1 cellular context compared by ENCODE assay signal in the genomic region with DNA sequence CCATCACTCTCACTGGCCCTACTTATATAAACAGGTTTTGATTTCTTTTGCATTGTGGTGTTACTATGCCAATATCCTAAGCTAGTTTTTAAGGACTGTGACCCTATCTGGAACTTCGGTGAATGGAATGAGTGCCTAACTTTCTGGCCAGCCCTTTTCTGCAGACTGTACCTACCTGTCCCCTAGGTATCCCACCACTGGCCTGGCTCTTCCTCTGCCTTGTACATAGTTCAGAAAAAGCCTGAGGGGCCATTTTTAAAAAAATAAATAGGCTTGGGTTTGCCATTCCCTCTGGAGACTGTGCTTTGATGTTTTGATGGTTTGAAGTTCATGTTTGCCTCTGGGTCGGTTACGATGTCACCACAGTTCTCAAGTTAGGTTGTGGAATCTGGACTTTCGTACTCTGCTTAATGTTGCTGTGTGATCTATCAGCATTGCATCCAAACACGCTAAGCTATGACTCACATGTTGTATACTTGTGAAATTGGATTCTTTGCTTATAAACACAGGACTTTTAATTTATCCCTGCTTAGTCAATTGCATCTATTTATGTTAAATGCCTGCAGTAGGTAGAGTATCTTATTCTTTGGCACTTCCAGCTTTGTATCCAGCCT.
TF ChIP-seq lines count a peak whose summit lies in the region.

No MANE protein-coding gene starts in this region.

TF ChIP-seq in HepG2, 621 proteins besides CTCF, POLR2A, EP300 and RAD21 (continued from another document and continues in another):
- TF ChIP-seq, protein P1, sequence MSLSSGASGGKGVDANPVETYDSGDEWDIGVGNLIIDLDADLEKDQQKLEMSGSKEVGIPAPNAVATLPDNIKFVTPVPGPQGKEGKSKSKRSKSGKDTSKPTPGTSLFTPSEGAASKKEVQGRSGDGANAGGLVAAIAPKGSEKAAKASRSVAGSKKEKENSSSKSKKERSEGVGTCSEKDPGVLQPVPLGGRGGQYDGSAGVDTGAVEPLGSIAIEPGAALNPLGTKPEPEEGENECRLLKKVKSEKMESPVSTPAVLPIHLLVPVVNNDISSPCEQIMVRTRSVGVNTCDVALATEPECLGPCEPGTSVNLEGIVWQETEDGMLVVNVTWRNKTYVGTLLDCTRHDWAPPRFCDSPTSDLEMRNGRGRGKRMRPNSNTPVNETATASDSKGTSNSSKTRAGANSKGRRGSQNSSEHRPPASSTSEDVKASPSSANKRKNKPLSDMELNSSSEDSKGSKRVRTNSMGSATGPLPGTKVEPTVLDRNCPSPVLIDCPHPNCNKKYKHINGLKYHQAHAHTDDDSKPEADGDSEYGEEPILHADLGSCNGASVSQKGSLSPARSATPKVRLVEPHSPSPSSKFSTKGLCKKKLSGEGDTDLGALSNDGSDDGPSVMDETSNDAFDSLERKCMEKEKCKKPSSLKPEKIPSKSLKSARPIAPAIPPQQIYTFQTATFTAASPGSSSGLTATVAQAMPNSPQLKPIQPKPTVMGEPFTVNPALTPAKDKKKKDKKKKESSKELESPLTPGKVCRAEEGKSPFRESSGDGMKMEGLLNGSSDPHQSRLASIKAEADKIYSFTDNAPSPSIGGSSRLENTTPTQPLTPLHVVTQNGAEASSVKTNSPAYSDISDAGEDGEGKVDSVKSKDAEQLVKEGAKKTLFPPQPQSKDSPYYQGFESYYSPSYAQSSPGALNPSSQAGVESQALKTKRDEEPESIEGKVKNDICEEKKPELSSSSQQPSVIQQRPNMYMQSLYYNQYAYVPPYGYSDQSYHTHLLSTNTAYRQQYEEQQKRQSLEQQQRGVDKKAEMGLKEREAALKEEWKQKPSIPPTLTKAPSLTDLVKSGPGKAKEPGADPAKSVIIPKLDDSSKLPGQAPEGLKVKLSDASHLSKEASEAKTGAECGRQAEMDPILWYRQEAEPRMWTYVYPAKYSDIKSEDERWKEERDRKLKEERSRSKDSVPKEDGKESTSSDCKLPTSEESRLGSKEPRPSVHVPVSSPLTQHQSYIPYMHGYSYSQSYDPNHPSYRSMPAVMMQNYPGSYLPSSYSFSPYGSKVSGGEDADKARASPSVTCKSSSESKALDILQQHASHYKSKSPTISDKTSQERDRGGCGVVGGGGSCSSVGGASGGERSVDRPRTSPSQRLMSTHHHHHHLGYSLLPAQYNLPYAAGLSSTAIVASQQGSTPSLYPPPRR (CRISPR knock-in tag; IDR thresholded peaks at IDR 0.05; ENCODE audit: borderline replicate concordance) = peak; percentile 79; the same call in 1 of the 2 replicates
- TF ChIP-seq, protein P2, sequence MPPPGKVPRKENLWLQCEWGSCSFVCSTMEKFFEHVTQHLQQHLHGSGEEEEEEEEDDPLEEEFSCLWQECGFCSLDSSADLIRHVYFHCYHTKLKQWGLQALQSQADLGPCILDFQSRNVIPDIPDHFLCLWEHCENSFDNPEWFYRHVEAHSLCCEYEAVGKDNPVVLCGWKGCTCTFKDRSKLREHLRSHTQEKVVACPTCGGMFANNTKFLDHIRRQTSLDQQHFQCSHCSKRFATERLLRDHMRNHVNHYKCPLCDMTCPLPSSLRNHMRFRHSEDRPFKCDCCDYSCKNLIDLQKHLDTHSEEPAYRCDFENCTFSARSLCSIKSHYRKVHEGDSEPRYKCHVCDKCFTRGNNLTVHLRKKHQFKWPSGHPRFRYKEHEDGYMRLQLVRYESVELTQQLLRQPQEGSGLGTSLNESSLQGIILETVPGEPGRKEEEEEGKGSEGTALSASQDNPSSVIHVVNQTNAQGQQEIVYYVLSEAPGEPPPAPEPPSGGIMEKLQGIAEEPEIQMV (CRISPR knock-in tag; IDR thresholded peaks at IDR 0.05; ENCODE audit: low read depth) = no peak
- 0 out of 2 replicates have a peak, but pooled peaks have one; percentile 40 for TF ChIP-seq KLF12 (CRISPR knock-in tag; IDR thresholded peaks at IDR 0.05; ENCODE audit: borderline replicate concordance)
- TF ChIP-seq NFRKB (IDR thresholded peaks at IDR 0.05) = no peak
- peak; percentile 86 for TF ChIP-seq TCF7L2 (IDR thresholded peaks at IDR 0.05; ENCODE audit: low read depth, low read length)
- TF ChIP-seq ZNF530 (CRISPR knock-in tag; IDR thresholded peaks at IDR 0.05; ENCODE audit: low read depth) = no peak
- TF ChIP-seq NCOA2 (CRISPR knock-in tag; IDR thresholded peaks at IDR 0.05) = peak; percentile 95
- TF ChIP-seq, protein P3, sequence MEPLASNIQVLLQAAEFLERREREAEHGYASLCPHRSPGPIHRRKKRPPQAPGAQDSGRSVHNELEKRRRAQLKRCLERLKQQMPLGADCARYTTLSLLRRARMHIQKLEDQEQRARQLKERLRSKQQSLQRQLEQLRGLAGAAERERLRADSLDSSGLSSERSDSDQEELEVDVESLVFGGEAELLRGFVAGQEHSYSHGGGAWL (CRISPR knock-in tag; IDR thresholded peaks at IDR 0.05) = no peak
- no peak for TF ChIP-seq KAT2B (IDR thresholded peaks at IDR 0.05; ENCODE audit: borderline replicate concordance, low read depth, low read length)
- TF ChIP-seq POLR2G (IDR thresholded peaks at IDR 0.05; ENCODE audit: low read depth, low read length) = peak; percentile 39; the same call in 1 of the 2 replicates
- no peak for TF ChIP-seq ZNF337 (CRISPR knock-in tag; IDR thresholded peaks at IDR 0.05; ENCODE audit: borderline replicate concordance, low read depth)
- TF ChIP-seq GPN1 (CRISPR knock-in tag; IDR thresholded peaks at IDR 0.05; ENCODE audit: borderline replicate concordance) = no peak
- no peak for TF ChIP-seq MTA3 (CRISPR knock-in tag; IDR thresholded peaks at IDR 0.05)
- peak; percentile 93 for TF ChIP-seq JUN (CRISPR knock-in tag; IDR thresholded peaks at IDR 0.05)
- TF ChIP-seq, protein P4, sequence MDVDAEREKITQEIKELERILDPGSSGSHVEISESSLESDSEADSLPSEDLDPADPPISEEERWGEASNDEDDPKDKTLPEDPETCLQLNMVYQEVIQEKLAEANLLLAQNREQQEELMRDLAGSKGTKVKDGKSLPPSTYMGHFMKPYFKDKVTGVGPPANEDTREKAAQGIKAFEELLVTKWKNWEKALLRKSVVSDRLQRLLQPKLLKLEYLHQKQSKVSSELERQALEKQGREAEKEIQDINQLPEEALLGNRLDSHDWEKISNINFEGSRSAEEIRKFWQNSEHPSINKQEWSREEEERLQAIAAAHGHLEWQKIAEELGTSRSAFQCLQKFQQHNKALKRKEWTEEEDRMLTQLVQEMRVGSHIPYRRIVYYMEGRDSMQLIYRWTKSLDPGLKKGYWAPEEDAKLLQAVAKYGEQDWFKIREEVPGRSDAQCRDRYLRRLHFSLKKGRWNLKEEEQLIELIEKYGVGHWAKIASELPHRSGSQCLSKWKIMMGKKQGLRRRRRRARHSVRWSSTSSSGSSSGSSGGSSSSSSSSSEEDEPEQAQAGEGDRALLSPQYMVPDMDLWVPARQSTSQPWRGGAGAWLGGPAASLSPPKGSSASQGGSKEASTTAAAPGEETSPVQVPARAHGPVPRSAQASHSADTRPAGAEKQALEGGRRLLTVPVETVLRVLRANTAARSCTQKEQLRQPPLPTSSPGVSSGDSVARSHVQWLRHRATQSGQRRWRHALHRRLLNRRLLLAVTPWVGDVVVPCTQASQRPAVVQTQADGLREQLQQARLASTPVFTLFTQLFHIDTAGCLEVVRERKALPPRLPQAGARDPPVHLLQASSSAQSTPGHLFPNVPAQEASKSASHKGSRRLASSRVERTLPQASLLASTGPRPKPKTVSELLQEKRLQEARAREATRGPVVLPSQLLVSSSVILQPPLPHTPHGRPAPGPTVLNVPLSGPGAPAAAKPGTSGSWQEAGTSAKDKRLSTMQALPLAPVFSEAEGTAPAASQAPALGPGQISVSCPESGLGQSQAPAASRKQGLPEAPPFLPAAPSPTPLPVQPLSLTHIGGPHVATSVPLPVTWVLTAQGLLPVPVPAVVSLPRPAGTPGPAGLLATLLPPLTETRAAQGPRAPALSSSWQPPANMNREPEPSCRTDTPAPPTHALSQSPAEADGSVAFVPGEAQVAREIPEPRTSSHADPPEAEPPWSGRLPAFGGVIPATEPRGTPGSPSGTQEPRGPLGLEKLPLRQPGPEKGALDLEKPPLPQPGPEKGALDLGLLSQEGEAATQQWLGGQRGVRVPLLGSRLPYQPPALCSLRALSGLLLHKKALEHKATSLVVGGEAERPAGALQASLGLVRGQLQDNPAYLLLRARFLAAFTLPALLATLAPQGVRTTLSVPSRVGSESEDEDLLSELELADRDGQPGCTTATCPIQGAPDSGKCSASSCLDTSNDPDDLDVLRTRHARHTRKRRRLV (CRISPR knock-in tag; IDR thresholded peaks at IDR 0.05) = no peak
- TF ChIP-seq ZNF577 (CRISPR knock-in tag; IDR thresholded peaks at IDR 0.05; ENCODE audit: borderline replicate concordance, low read depth) = no peak
- TF ChIP-seq PAWR (CRISPR knock-in tag; IDR thresholded peaks at IDR 0.05; ENCODE audit: borderline replicate concordance) = no peak
- no peak for TF ChIP-seq CHD4 (IDR thresholded peaks at IDR 0.05; ENCODE audit: borderline replicate concordance, low read length)
- TF ChIP-seq ZNF367 (CRISPR knock-in tag; IDR thresholded peaks at IDR 0.05; ENCODE audit: borderline replicate concordance) = no peak
- TF ChIP-seq, protein P5, sequence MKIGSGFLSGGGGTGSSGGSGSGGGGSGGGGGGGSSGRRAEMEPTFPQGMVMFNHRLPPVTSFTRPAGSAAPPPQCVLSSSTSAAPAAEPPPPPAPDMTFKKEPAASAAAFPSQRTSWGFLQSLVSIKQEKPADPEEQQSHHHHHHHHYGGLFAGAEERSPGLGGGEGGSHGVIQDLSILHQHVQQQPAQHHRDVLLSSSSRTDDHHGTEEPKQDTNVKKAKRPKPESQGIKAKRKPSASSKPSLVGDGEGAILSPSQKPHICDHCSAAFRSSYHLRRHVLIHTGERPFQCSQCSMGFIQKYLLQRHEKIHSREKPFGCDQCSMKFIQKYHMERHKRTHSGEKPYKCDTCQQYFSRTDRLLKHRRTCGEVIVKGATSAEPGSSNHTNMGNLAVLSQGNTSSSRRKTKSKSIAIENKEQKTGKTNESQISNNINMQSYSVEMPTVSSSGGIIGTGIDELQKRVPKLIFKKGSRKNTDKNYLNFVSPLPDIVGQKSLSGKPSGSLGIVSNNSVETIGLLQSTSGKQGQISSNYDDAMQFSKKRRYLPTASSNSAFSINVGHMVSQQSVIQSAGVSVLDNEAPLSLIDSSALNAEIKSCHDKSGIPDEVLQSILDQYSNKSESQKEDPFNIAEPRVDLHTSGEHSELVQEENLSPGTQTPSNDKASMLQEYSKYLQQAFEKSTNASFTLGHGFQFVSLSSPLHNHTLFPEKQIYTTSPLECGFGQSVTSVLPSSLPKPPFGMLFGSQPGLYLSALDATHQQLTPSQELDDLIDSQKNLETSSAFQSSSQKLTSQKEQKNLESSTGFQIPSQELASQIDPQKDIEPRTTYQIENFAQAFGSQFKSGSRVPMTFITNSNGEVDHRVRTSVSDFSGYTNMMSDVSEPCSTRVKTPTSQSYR (CRISPR knock-in tag; IDR thresholded peaks at IDR 0.05; ENCODE audit: borderline replicate concordance) = peak; percentile 62; the same call in 1 of the 2 replicates
- TF ChIP-seq ETV6 (CRISPR knock-in tag; conservative IDR thresholded peaks at IDR 0.05) = no peak
- TF ChIP-seq ZBTB7B (CRISPR knock-in tag; IDR thresholded peaks at IDR 0.05) = peak; percentile 88
- TF ChIP-seq, protein P6, sequence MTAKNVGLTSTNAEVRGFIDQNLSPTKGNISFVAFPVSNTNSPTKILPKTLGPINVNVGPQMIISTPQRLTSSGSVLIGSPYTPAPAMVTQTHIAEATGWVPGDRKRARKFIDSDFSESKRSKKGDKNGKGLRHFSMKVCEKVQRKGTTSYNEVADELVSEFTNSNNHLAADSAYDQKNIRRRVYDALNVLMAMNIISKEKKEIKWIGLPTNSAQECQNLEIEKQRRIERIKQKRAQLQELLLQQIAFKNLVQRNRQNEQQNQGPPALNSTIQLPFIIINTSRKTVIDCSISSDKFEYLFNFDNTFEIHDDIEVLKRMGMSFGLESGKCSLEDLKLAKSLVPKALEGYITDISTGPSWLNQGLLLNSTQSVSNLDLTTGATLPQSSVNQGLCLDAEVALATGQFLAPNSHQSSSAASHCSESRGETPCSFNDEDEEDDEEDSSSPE (CRISPR knock-in tag; IDR thresholded peaks at IDR 0.05) = no peak
- TF ChIP-seq, protein P7, sequence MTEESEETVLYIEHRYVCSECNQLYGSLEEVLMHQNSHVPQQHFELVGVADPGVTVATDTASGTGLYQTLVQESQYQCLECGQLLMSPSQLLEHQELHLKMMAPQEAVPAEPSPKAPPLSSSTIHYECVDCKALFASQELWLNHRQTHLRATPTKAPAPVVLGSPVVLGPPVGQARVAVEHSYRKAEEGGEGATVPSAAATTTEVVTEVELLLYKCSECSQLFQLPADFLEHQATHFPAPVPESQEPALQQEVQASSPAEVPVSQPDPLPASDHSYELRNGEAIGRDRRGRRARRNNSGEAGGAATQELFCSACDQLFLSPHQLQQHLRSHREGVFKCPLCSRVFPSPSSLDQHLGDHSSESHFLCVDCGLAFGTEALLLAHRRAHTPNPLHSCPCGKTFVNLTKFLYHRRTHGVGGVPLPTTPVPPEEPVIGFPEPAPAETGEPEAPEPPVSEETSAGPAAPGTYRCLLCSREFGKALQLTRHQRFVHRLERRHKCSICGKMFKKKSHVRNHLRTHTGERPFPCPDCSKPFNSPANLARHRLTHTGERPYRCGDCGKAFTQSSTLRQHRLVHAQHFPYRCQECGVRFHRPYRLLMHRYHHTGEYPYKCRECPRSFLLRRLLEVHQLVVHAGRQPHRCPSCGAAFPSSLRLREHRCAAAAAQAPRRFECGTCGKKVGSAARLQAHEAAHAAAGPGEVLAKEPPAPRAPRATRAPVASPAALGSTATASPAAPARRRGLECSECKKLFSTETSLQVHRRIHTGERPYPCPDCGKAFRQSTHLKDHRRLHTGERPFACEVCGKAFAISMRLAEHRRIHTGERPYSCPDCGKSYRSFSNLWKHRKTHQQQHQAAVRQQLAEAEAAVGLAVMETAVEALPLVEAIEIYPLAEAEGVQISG (CRISPR knock-in tag; IDR thresholded peaks at IDR 0.05) = peak; percentile 67; the same call in 1 of the 2 replicates
- TF ChIP-seq MAF1 (CRISPR knock-in tag; IDR thresholded peaks at IDR 0.05; ENCODE audit: borderline replicate concordance) = no peak
- no peak for TF ChIP-seq ZNF225 (CRISPR knock-in tag; IDR thresholded peaks at IDR 0.05)
- no peak for TF ChIP-seq HIVEP1 (CRISPR knock-in tag; IDR thresholded peaks at IDR 0.05)
- TF ChIP-seq, protein P8, sequence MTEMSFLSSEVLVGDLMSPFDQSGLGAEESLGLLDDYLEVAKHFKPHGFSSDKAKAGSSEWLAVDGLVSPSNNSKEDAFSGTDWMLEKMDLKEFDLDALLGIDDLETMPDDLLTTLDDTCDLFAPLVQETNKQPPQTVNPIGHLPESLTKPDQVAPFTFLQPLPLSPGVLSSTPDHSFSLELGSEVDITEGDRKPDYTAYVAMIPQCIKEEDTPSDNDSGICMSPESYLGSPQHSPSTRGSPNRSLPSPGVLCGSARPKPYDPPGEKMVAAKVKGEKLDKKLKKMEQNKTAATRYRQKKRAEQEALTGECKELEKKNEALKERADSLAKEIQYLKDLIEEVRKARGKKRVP (CRISPR knock-in tag; IDR thresholded peaks at IDR 0.05) = peak in 1 of 2 experiments; percentile 90; a peak in 2 of 4 replicates
- TF ChIP-seq, protein P9, sequence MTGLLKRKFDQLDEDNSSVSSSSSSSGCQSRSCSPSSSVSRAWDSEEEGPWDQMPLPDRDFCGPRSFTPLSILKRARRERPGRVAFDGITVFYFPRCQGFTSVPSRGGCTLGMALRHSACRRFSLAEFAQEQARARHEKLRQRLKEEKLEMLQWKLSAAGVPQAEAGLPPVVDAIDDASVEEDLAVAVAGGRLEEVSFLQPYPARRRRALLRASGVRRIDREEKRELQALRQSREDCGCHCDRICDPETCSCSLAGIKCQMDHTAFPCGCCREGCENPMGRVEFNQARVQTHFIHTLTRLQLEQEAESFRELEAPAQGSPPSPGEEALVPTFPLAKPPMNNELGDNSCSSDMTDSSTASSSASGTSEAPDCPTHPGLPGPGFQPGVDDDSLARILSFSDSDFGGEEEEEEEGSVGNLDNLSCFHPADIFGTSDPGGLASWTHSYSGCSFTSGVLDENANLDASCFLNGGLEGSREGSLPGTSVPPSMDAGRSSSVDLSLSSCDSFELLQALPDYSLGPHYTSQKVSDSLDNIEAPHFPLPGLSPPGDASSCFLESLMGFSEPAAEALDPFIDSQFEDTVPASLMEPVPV (CRISPR knock-in tag; IDR thresholded peaks at IDR 0.05) = no peak
- TF ChIP-seq POGZ (CRISPR knock-in tag; IDR thresholded peaks at IDR 0.05) = peak; percentile 99
